In genomic region chr2:27050281-27050995, GRCh38 we compare ENCODE assay signal across 8 cellular contexts. TPM values are rescaled to one million over a fixed set of nuclear protein-coding genes. Genes with fewer than 3 reads are reported as not detected.
A peak's percentile ranks its signal among the peaks of the same experiment; 100 is the strongest.
DNase-seq lines count a peak whose midpoint lies in the region; ATAC-seq and TF ChIP-seq lines count a peak whose summit lies in the region.

No MANE protein-coding gene starts in this region.

- H3K27me3 ChIP-seq in endodermal cell (ENCODE audit: control insufficient read depth, insufficient read depth, low read length, poor library complexity, severe bottlenecking) = no peaks in the 10 kb centered on the region

- H3K4me1 Mint-ChIP-seq in activated CD8-positive, alpha-beta memory T cell treated with anti-CD3 and anti-CD28 coated beads, Interleukin-2, amount 10 ng/mL, durations not matched to agents 7 days and 5 days = peaks cover 20% of the 10 kb centered on the region
- peaks cover 24% of the 10 kb centered on the region for H3K4me1 Mint-ChIP-seq in endodermal cell

- peaks cover 11% of the 10 kb centered on the region for H3K36me3 Mint-ChIP-seq in activated CD8-positive, alpha-beta memory T cell treated with anti-CD3 and anti-CD28 coated beads, Interleukin-2, amount 10 ng/mL, durations not matched to agents 7 days and 5 days
- peaks cover 21% of the 10 kb centered on the region for H3K36me3 Mint-ChIP-seq in endodermal cell (ENCODE audit: low read depth)

- WGBS in endodermal cell (ENCODE audit: insufficient coverage in 1 of 2, insufficient read length in 1 of 2), 2 experiments = 0 to 1% methylated on average over 22 to 48 of the region's 48 CpGs
- WGBS in mesodermal cell (ENCODE audit: insufficient coverage in 2 of 2), 2 experiments = 0% methylated on average over 34 to 40 of the region's 48 CpGs

- H3K9me3 Mint-ChIP-seq in activated CD8-positive, alpha-beta memory T cell treated with anti-CD3 and anti-CD28 coated beads, Interleukin-2, amount 10 ng/mL, durations not matched to agents 7 days and 5 days (ENCODE audit: low read depth) = no peaks in the 10 kb centered on the region
- H3K9me3 Mint-ChIP-seq in endodermal cell = peaks cover 2% of the 10 kb centered on the region

- CTCF ChIA-PET in activated CD8-positive, alpha-beta memory T cell treated with anti-CD3 and anti-CD28 coated beads, Interleukin-2, amount 10 ng/mL, durations not matched to agents 7 days and 5 days (lab: Charles Lee) = interaction anchor here (1.0 to 4.4 kb wide), 15 partner anchors 9 to 653 kb away, joined by 3 to 45 read pairs (median 6); partner anchors contain the start of genes KHK, OST4, PREB and TMEM214

- H3K27ac Mint-ChIP-seq in activated CD8-positive, alpha-beta memory T cell treated with anti-CD3 and anti-CD28 coated beads, Interleukin-2, amount 10 ng/mL, durations not matched to agents 7 days and 5 days = peak overlapping the region; percentile 94
- H3K27ac Mint-ChIP-seq in endodermal cell = peak overlapping the region; percentile 96

- H3K27ac ChIP-seq in endodermal cell (ENCODE audit: low read depth, low read length) (peak overlapping the region; percentile 91), mesodermal cell (ENCODE audit: low read depth, low read length, severe bottlenecking) (peak overlapping the region; percentile 88)

- H3K4me3 Mint-ChIP-seq in activated CD8-positive, alpha-beta memory T cell treated with anti-CD3 and anti-CD28 coated beads, Interleukin-2, amount 10 ng/mL, durations not matched to agents 7 days and 5 days = peak overlapping the region; percentile 80
- H3K4me3 Mint-ChIP-seq in endodermal cell = peak overlapping the region; percentile 90

- DNase-seq in COR-L47 (lab: John Stamatoyannopoulos, UW) (peak; percentile 92), HT-29 (ENCODE audit: low spot score) (peak; percentile 99), NOMO-1 (lab: John Stamatoyannopoulos, UW; ENCODE audit: unreplicated experiment in 2 of 2) (peak; percentile 86 to 91), endodermal cell (peak; percentile 99)
- DNase-seq in activated CD8-positive, alpha-beta memory T cell treated with anti-CD3 and anti-CD28 coated beads, Interleukin-2, amount 10 ng/mL, durations not matched to agents 7 days and 5 days = peak; percentile 96
- DNase-seq in stimulated activated CD8-positive, alpha-beta memory T cell treated with anti-CD3 and anti-CD28 coated beads, Interleukin-15, amount 100 ng/mL, for 4 hours (ENCODE audit: low read depth in 2 of 2) = peak; percentile 76 to 80

- peak; percentile 39 for ATAC-seq in GM21360 (IDR thresholded peaks at IDR 0.05; ENCODE audit: unreplicated experiment)
- peak; percentile 61 for ATAC-seq in activated CD8-positive, alpha-beta memory T cell treated with anti-CD3 and anti-CD28 coated beads, Interleukin-2, amount 10 ng/mL, durations not matched to agents 7 days and 5 days

- H3K4me3 ChIP-seq in endodermal cell (ENCODE audit: low read length) (peak overlapping the region; percentile 96), mesodermal cell (ENCODE audit: extremely low read depth, insufficient read depth, low read length, poor library complexity, severe bottlenecking) (peak overlapping the region; percentile 87)

- peak; percentile 66 for TF ChIP-seq CTCF in endodermal cell (conservative IDR thresholded peaks at IDR 0.05)

- H3K4me1 ChIP-seq in endodermal cell (ENCODE audit: control insufficient read depth, insufficient read depth, low read length) = peaks cover 11% of the 10 kb centered on the region
- peaks cover 16% of the 10 kb centered on the region for H3K4me1 ChIP-seq in mesodermal cell (ENCODE audit: control insufficient read depth, insufficient read depth, low read length, poor library complexity, severe bottlenecking)

- peaks cover 6% of the 10 kb centered on the region for H3K27me3 Mint-ChIP-seq in activated CD8-positive, alpha-beta memory T cell treated with anti-CD3 and anti-CD28 coated beads, Interleukin-2, amount 10 ng/mL, durations not matched to agents 7 days and 5 days
- H3K27me3 Mint-ChIP-seq in endodermal cell (ENCODE audit: insufficient read depth) = no peaks in the 10 kb centered on the region

- H3K36me3 ChIP-seq in endodermal cell (ENCODE audit: control insufficient read depth, insufficient read depth, low read length) (peaks cover 16% of the 10 kb centered on the region), mesodermal cell (ENCODE audit: control insufficient read depth, insufficient read depth, low read length) (peaks cover 23% of the 10 kb centered on the region)

- peak overlapping the region; percentile 49 for H3K9ac ChIP-seq in endodermal cell (ENCODE audit: extremely low read depth, low read length, poor library complexity, severe bottlenecking)

- H3K9me3 ChIP-seq in endodermal cell (ENCODE audit: control insufficient read depth, low read length) (no peaks in the 10 kb centered on the region), mesodermal cell (ENCODE audit: control insufficient read depth, low read length) (no peaks in the 10 kb centered on the region)

RNA-seq across cellular contexts. Expression of gene AGBL5, which starts 1.0 kb away (rescaled TPM):
- 28.1 and 34.5 TPM in 2 replicates for total RNA-seq in HT-29 (2014; rRNA removed; shearing (Covaris generic))
- total RNA-seq in activated CD8-positive, alpha-beta memory T cell treated with anti-CD3 and anti-CD28 coated beads, Interleukin-2, amount 10 ng/mL, durations not matched to agents 7 days and 5 days = 10 to 100 TPM; 13.8 to 15.1 TPM
- total RNA-seq in endodermal cell = 10 to 100 TPM; 56.9 to 76.1 TPM
- 72.2 TPM for polyA plus RNA-seq in endodermal cell (2013, experiment 1 of 2)
- polyA plus RNA-seq in endodermal cell (2013, experiment 2 of 2) = 70.4 TPM
- polyA plus RNA-seq in mesodermal cell (2013, experiment 1 of 2) = 60.1 TPM
- 55.2 TPM for polyA plus RNA-seq in mesodermal cell (2013, experiment 2 of 2)

RNA-seq across cellular contexts. Expression of gene TMEM214, which starts 17.7 kb away (rescaled TPM):
- 35.6 and 42.0 TPM in 2 replicates for total RNA-seq in HT-29 (2014; rRNA removed; shearing (Covaris generic))
- 10 to 100 TPM; 68.7 to 86.6 TPM for total RNA-seq in activated CD8-positive, alpha-beta memory T cell treated with anti-CD3 and anti-CD28 coated beads, Interleukin-2, amount 10 ng/mL, durations not matched to agents 7 days and 5 days
- 10 to 100 TPM; 52.7 to 63.7 TPM for total RNA-seq in endodermal cell
- 41.2 TPM for polyA plus RNA-seq in endodermal cell (2013, experiment 1 of 2)
- polyA plus RNA-seq in endodermal cell (2013, experiment 2 of 2) = 39.0 TPM
- 83.5 TPM for polyA plus RNA-seq in mesodermal cell (2013, experiment 1 of 2)
- polyA plus RNA-seq in mesodermal cell (2013, experiment 2 of 2) = 72.4 TPM

RNA-seq across cellular contexts. Expression of gene OST4, which starts 21.0 kb away (rescaled TPM):
- total RNA-seq in HT-29 (2014; rRNA removed; shearing (Covaris generic)) = 107 and 127 TPM in 2 replicates
- 100 to 1,000 TPM; 248 to 318 TPM for total RNA-seq in activated CD8-positive, alpha-beta memory T cell treated with anti-CD3 and anti-CD28 coated beads, Interleukin-2, amount 10 ng/mL, durations not matched to agents 7 days and 5 days
- 100 to 1,000 TPM; 290 to 311 TPM for total RNA-seq in endodermal cell
- 206 TPM for polyA plus RNA-seq in endodermal cell (2013, experiment 1 of 2)
- polyA plus RNA-seq in endodermal cell (2013, experiment 2 of 2) = 204 TPM
- 352 TPM for polyA plus RNA-seq in mesodermal cell (2013, experiment 1 of 2)
- polyA plus RNA-seq in mesodermal cell (2013, experiment 2 of 2) = 309 TPM

RNA-seq across cellular contexts. Expression of gene EMILIN1, which starts 28.0 kb away (rescaled TPM):
- total RNA-seq in HT-29 (2014; rRNA removed; shearing (Covaris generic)) = 0.65 and 1.1 TPM in 2 replicates
- total RNA-seq in activated CD8-positive, alpha-beta memory T cell treated with anti-CD3 and anti-CD28 coated beads, Interleukin-2, amount 10 ng/mL, durations not matched to agents 7 days and 5 days = under 1 TPM; 0.75 to 0.79 TPM
- total RNA-seq in endodermal cell = 1 to 10 TPM; 1.9 to 2.1 TPM
- polyA plus RNA-seq in endodermal cell (2013, experiment 1 of 2) = 11.8 TPM
- polyA plus RNA-seq in endodermal cell (2013, experiment 2 of 2) = 15.3 TPM
- polyA plus RNA-seq in mesodermal cell (2013, experiment 1 of 2) = 35.8 TPM
- polyA plus RNA-seq in mesodermal cell (2013, experiment 2 of 2) = 26.7 TPM

RNA-seq across cellular contexts. Expression of gene KHK, which starts 36.1 kb away (rescaled TPM):
- total RNA-seq in HT-29 (2014; rRNA removed; shearing (Covaris generic)) = 4.1 and 4.2 TPM in 2 replicates
- 1 to 10 TPM; 8.0 to 8.8 TPM for total RNA-seq in activated CD8-positive, alpha-beta memory T cell treated with anti-CD3 and anti-CD28 coated beads, Interleukin-2, amount 10 ng/mL, durations not matched to agents 7 days and 5 days
- 1 to 10 TPM; 3.3 to 3.9 TPM for total RNA-seq in endodermal cell
- polyA plus RNA-seq in endodermal cell (2013, experiment 1 of 2) = 2.9 TPM
- polyA plus RNA-seq in endodermal cell (2013, experiment 2 of 2) = 2.6 TPM
- 1.2 TPM for polyA plus RNA-seq in mesodermal cell (2013, experiment 1 of 2)
- polyA plus RNA-seq in mesodermal cell (2013, experiment 2 of 2) = 1.1 TPM

Comparison
In these comparisons a context has a peak if more than half of its experiments do, and no peak if none do; other contexts are left out.
1. Peak in every context shown above with its lines: DNase-seq, ATAC-seq, H3K4me3 ChIP-seq and H3K27ac ChIP-seq.